ENCODE assay signal across 10 cellular contexts in genomic region chr17:30292490-30292858, GRCh38. TPM values are rescaled to one million over a fixed set of nuclear protein-coding genes. Genes with fewer than 3 reads are reported as not detected.
DNase-seq lines count a peak whose midpoint lies in the region; ATAC-seq, FAIRE-seq and TF ChIP-seq lines count a peak whose summit lies in the region.
"Had no signal": no experiment of that assay in that cellular context is flagged by ENCODE, and none has a peak within 500 bp of the region (broad histone marks: within the 10 kb centered on the region; RNA-seq: fewer than 3 reads in every experiment).

No MANE protein-coding gene starts in this region.

- H3K36me3 Mint-ChIP-seq in activated T-cell treated with anti-CD3 and anti-CD28 coated beads, Interleukin-2, amount 50 U/mL, for 24 hours (ENCODE audit: low read depth), result peaks cover 34% of the 10 kb centered on the region
- H3K36me3 Mint-ChIP-seq in T-helper 17 cell (ENCODE audit: low read depth), result peaks cover 2% of the 10 kb centered on the region

- DNase-seq in activated T-cell treated with anti-CD3 and anti-CD28 coated beads, Interleukin-2, amount 50 U/mL, for 24 hours, result no peak
- no peak for DNase-seq in activated T-cell treated with anti-CD3 and anti-CD28 coated beads, Interleukin-2, amount 50 U/mL, for 48 hours
- DNase-seq in K562 (ENCODE audit: extremely low read depth in 1 of 4, low spot score in 3 of 4) (no peak), lung (ENCODE audit: low spot score) (no peak), transverse colon (no peak), GM20000 (ENCODE audit: low spot score) (no peak), T-helper 17 cell (no peak)

- H3K36me3 ChIP-seq in K562 (ENCODE audit: control insufficient read depth, insufficient read depth, low read length) (peaks cover 29% of the 10 kb centered on the region), lung (ENCODE audit: control insufficient read depth in 2 of 2, insufficient read depth in 2 of 2, low read length in 2 of 2) (peaks cover 2 to 3% of the 10 kb centered on the region in 2 donors), transverse colon (peaks cover 0 to 9% (median 4%) of the 10 kb centered on the region in 4 donors)

- H3K4me3 Mint-ChIP-seq in activated T-cell treated with anti-CD3 and anti-CD28 coated beads, Interleukin-2, amount 50 U/mL, for 24 hours, result peak overlapping the region; percentile 60
- no peak overlapping the region for H3K4me3 Mint-ChIP-seq in T-helper 17 cell

- no peak for TF ChIP-seq EP300 in K562 (IDR thresholded peaks at IDR 0.05; ENCODE audit: low read length)
- no peak for TF ChIP-seq EP300 in transverse colon (IDR thresholded peaks at IDR 0.05; ENCODE audit: low read depth)

- 67% methylated on average over 7 of the region's 7 CpGs for WGBS in K562 (ENCODE audit: insufficient coverage, low coverage, missing lambda C conversion rate)
- WGBS in lung, 2 donors, result 74 to 79% methylated on average over 7 of the region's 7 CpGs
- WGBS in transverse colon (ENCODE audit: low coverage in 1 of 2), 2 donors, result 71% methylated on average over 7 of the region's 7 CpGs; no CpG with 5 or more reads in 1 of the 2 donors

- H3K27me3 ChIP-seq in K562 (ENCODE audit: control insufficient read depth in 2 of 2, insufficient read depth in 2 of 2, low read length in 2 of 2), result no peaks in the 10 kb centered on the region
- no peaks in the 10 kb centered on the region for H3K27me3 ChIP-seq in lung (ENCODE audit: control insufficient read depth, insufficient read depth)
- no peaks in the 10 kb centered on the region for H3K27me3 ChIP-seq in transverse colon

- CTCF ChIA-PET in K562 (lab: Yijun Ruan, JAX; ENCODE audit: low intra/inter-chr PET ratio), result no interaction called here

- TF ChIP-seq POLR2A in K562 (conservative IDR thresholded peaks at IDR 0.05), result no peak
- TF ChIP-seq POLR2A in transverse colon (IDR thresholded peaks at IDR 0.05), result no peak

- no peaks in the 10 kb centered on the region for H3K9me3 ChIP-seq in K562 (replicated peaks; ENCODE audit: control insufficient read depth, insufficient read depth, low read depth, low read length)
- no peaks in the 10 kb centered on the region for H3K9me3 ChIP-seq in lung (ENCODE audit: control insufficient read depth in 2 of 2, insufficient read depth in 1 of 2, low read length in 1 of 2)
- H3K9me3 ChIP-seq in transverse colon, result no peaks in the 10 kb centered on the region
- no peaks in the 10 kb centered on the region for H3K9me3 ChIP-seq in T-helper 17 cell (ENCODE audit: control insufficient read depth, low read length, poor library complexity, severe bottlenecking)

- peaks cover 32% of the 10 kb centered on the region for H3K79me2 ChIP-seq in K562 (ENCODE audit: control insufficient read depth, insufficient read depth, low read length)

- ATAC-seq in K562 (no peak), lung (ENCODE audit: insufficient read depth, low FRiP score) (no peak), GM21576 (IDR thresholded peaks at IDR 0.05; ENCODE audit: unreplicated experiment) (no peak), T-helper 17 cell (no peak)

- peak overlapping the region; percentile 97 for H3K4me2 ChIP-seq in K562 (ENCODE audit: insufficient read depth, low read length)

- no peaks in the 10 kb centered on the region for H3K9me3 Mint-ChIP-seq in activated T-cell treated with anti-CD3 and anti-CD28 coated beads, Interleukin-2, amount 50 U/mL, for 24 hours
- H3K9me3 Mint-ChIP-seq: activated B cell treated with CpG ODN at 0.5 μM for 24 hours, neural crest cell had no signal

- TF ChIP-seq CTCF in K562 (IDR thresholded peaks at IDR 0.05 in 2 of 3, conservative IDR thresholded peaks at IDR 0.05 in 1 of 3; ENCODE audit: insufficient read depth in 2 of 3, low read depth in 1 of 3, low read length in 3 of 3) (no peak), lung (IDR thresholded peaks at IDR 0.05; ENCODE audit: control extremely low read depth, extremely low read depth) (no peak), transverse colon (IDR thresholded peaks at IDR 0.05) (no peak), GM20000 (IDR thresholded peaks at IDR 0.05; ENCODE audit: extremely low read depth, missing control alignments) (no peak)

- peak overlapping the region; percentile 95 for H2AFZ ChIP-seq in K562 (ENCODE audit: low read depth, low read length)

- H3K27ac ChIP-seq in K562 (ENCODE audit: extremely low read depth, low read depth, low read length), result peak overlapping the region; percentile 82; the same call in 1 of the 3 replicates
- peak overlapping the region; percentile 43 to 48 for H3K27ac ChIP-seq in lung (ENCODE audit: low read depth in 1 of 2, low read length in 1 of 2)
- H3K27ac ChIP-seq in transverse colon, result peak overlapping the region; percentile 76 to 83 (median 82)

- peak overlapping the region; percentile 47 for H3K27ac Mint-ChIP-seq in activated T-cell treated with anti-CD3 and anti-CD28 coated beads, Interleukin-2, amount 50 U/mL, for 24 hours
- H3K27ac Mint-ChIP-seq in T-helper 17 cell, result no peak overlapping the region
- H3K27ac Mint-ChIP-seq: activated B cell treated with CpG ODN at 0.5 μM for 24 hours had no signal

- no peaks in the 10 kb centered on the region for H4K20me1 ChIP-seq in K562 (replicated peaks; ENCODE audit: control insufficient read depth, insufficient read depth, low read length)

- TF ChIP-seq RAD21 in K562 (CRISPR knock-in tag; conservative IDR thresholded peaks at IDR 0.05 in 1 of 2, IDR thresholded peaks at IDR 0.05 in 1 of 2), result no peak

- H3K27me3 Mint-ChIP-seq in activated T-cell treated with anti-CD3 and anti-CD28 coated beads, Interleukin-2, amount 50 U/mL, for 24 hours, result no peaks in the 10 kb centered on the region
- H3K27me3 Mint-ChIP-seq in T-helper 17 cell, result no peaks in the 10 kb centered on the region
- H3K27me3 Mint-ChIP-seq: activated B cell treated with CpG ODN at 0.5 μM for 24 hours had no signal

- FAIRE-seq in K562 (lab: Jason Lieb, UNC), result no peak

- intact Hi-C loops in K562 (cut with micrococcal nuclease) (no loop called here), transverse colon (cut with DNase I; ENCODE audit: low total_unique reads) (no loop called here)

- in situ Hi-C loops in K562 (cut with MboI) (no loop called here), transverse colon (cut with MboI; ENCODE audit: low pct_ligation_motif_present in 1 of 4, low pct_unique_long_range_greater_than_20kb in 1 of 4, low sequenced_read_pairs in 3 of 4) (no loop called here)

- peak overlapping the region; percentile 94 for H3K4me3 ChIP-seq in K562
- no peak overlapping the region for H3K4me3 ChIP-seq in lung
- peak overlapping the region in 3 of 4 donors; percentile 87 to 95 (median 92) for H3K4me3 ChIP-seq in transverse colon

- peak overlapping the region; percentile 86 to 94; a peak in 3 of 4 replicates for H3K9ac ChIP-seq in K562 (ENCODE audit: insufficient read depth in 1 of 2, low read depth in 2 of 2, low read length in 2 of 2)

- H3K9me1 ChIP-seq in K562 (ENCODE audit: control insufficient read depth, insufficient read depth, low read length), result no peaks in the 10 kb centered on the region

- H3K4me1 Mint-ChIP-seq in activated T-cell treated with anti-CD3 and anti-CD28 coated beads, Interleukin-2, amount 50 U/mL, for 24 hours (ENCODE audit: low read depth), result peaks cover 25% of the 10 kb centered on the region
- H3K4me1 Mint-ChIP-seq in T-helper 17 cell, result peaks cover 14% of the 10 kb centered on the region

- POLR2A ChIA-PET in K562 (lab: Yijun Ruan, JAX), result interaction anchor here (0.6 to 1.5 kb wide), 3 partner anchors 10 to 119 kb away, joined by 4 to 5 read pairs (median 5); no protein-coding TSS in a partner anchor

- H3K4me1 ChIP-seq in K562 (replicated peaks in 1 of 2; ENCODE audit: control insufficient read depth in 2 of 2, insufficient read depth in 2 of 2, low read length in 2 of 2), result peaks cover 9 to 13% of the 10 kb centered on the region in 2 experiments; a peak in 4 of 5 replicates
- no peaks in the 10 kb centered on the region for H3K4me1 ChIP-seq in lung (ENCODE audit: control insufficient read depth in 2 of 2, insufficient read depth in 2 of 2, low read length in 2 of 2)
- H3K4me1 ChIP-seq in transverse colon, result peaks cover 9 to 13% (median 10%) of the 10 kb centered on the region in 4 donors

- BruUV-seq in K562 (replicated peaks; lab: Mats Ljungman, UMichigan), result no TSS peak

RNA-seq across cellular contexts. Expression of gene BLMH, which starts 0.7 kb away (rescaled TPM):
- total RNA-seq in K562 (2011; cell fraction: chromatin; rRNA removed; ENCODE audit: low replicate concordance), result 72.7 and 152 TPM in 2 replicates
- total RNA-seq in K562 (2011; cell fraction: nucleolus; rRNA removed), result 40.2 and 50.1 TPM in 2 replicates
- total RNA-seq in K562 (2011; cell fraction: nucleoplasm; rRNA removed), result 84.8 and 99.5 TPM in 2 replicates
- total RNA-seq in K562 (2014; rRNA removed), result 54.9 and 61.5 TPM in 2 replicates
- total RNA-seq in K562 (2014; rRNA removed; fragmentation: Illumina TruSeq; extraction: Trizol), result 103 and 110 TPM in 2 replicates
- total RNA-seq in K562 (2015; rRNA removed; fragmentation: Illumina TruSeq; extraction: Trizol), result 75.8 and 78.7 TPM in 2 replicates
- total RNA-seq in K562 (2021), result 106 and 118 TPM in 2 replicates
- 21.3 and 45.3 TPM in 2 replicates for polyA plus RNA-seq in K562 (2011; rRNA removed)
- 18.2 and 21.3 TPM in 2 replicates for polyA plus RNA-seq in K562 (2011; cell fraction: cytosol; rRNA removed)
- polyA plus RNA-seq in K562 (2011; cell fraction: nucleus; rRNA removed), result 28.2 and 35.4 TPM in 2 replicates
- 64.1 and 83.7 TPM in 2 replicates for polyA plus RNA-seq in K562 (2012)
- 103 and 113 TPM in 2 replicates for polyA plus RNA-seq in K562 (2014; fragmentation: Illumina TruSeq; extraction: Trizol)
- polyA plus RNA-seq in K562 (2014; fragmentation: Nextera tagmentation; extraction: Ambion mirVana), result 10 to 100 TPM; 26.0 to 38.7 TPM
- 67.3 and 69.7 TPM in 2 replicates for polyA plus RNA-seq in K562 (2014; rRNA removed)
- polyA minus RNA-seq in K562 (2011; rRNA and poly(A)+ RNA removed), result 40.0 and 65.9 TPM in 2 replicates
- polyA minus RNA-seq in K562 (2011; cell fraction: cytosol; rRNA and poly(A)+ RNA removed), result 23.3 and 36.8 TPM in 2 replicates
- polyA minus RNA-seq in K562 (2011; cell fraction: nucleus; rRNA and poly(A)+ RNA removed), result 30.9 and 33.9 TPM in 2 replicates
- total RNA-seq in lung, result 10 to 100 TPM; 25.9 to 50.9 TPM
- polyA plus RNA-seq in lung, result 10 to 100 TPM; 10.5 to 17.3 TPM
- 10 to 100 TPM; 13.5 to 32.1 (median 20.4) TPM for total RNA-seq in transverse colon
- total RNA-seq in T-helper 17 cell, result 10 to 100 TPM; 37.7 to 50.9 TPM

RNA-seq across cellular contexts. Expression of gene TMIGD1, which starts 41.4 kb away (rescaled TPM):
- total RNA-seq in K562 (2011; cell fraction: chromatin; rRNA removed; ENCODE audit: low replicate concordance), result not detected in 2 replicates
- not detected in 2 replicates for total RNA-seq in K562 (2011; cell fraction: nucleolus; rRNA removed)
- total RNA-seq in K562 (2011; cell fraction: nucleoplasm; rRNA removed), result not detected in 2 replicates
- total RNA-seq in K562 (2014; rRNA removed) (not detected in 2 replicates), K562 (2014; rRNA removed; fragmentation: Illumina TruSeq; extraction: Trizol) (not detected in 2 replicates), K562 (2015; rRNA removed; fragmentation: Illumina TruSeq; extraction: Trizol) (not detected in 2 replicates), K562 (2021) (not detected in 2 replicates), lung (not detected), transverse colon (100 to 1,000 TPM in 3 of 4 donors, under 1 TPM in 1; 0.80 to 488 (median 131) TPM), T-helper 17 cell (not detected)
- polyA plus RNA-seq in K562 (2011; rRNA removed) (not detected in 2 replicates), K562 (2014; fragmentation: Illumina TruSeq; extraction: Trizol) (not detected in 2 replicates), K562 (2014; fragmentation: Nextera tagmentation; extraction: Ambion mirVana) (not detected), K562 (2014; rRNA removed) (not detected in 2 replicates), lung (not detected)
- not detected in 2 replicates for polyA plus RNA-seq in K562 (2011; cell fraction: cytosol; rRNA removed)
- not detected in 2 replicates for polyA plus RNA-seq in K562 (2011; cell fraction: nucleus; rRNA removed)
- not detected in 2 replicates for polyA plus RNA-seq in K562 (2012)
- polyA minus RNA-seq in K562 (2011; rRNA and poly(A)+ RNA removed), result not detected in 2 replicates
- not detected in 2 replicates for polyA minus RNA-seq in K562 (2011; cell fraction: cytosol; rRNA and poly(A)+ RNA removed)
- not detected in 2 replicates for polyA minus RNA-seq in K562 (2011; cell fraction: nucleus; rRNA and poly(A)+ RNA removed)
- total RNA-seq: activated B cell treated with CpG ODN at 0.5 μM for 24 hours, neural crest cell had no signal

RNA-seq across cellular contexts. Expression of gene SLC6A4, which starts 57.0 kb away (rescaled TPM):
- not detected in 2 replicates for total RNA-seq in K562 (2011; cell fraction: chromatin; rRNA removed; ENCODE audit: low replicate concordance)
- not detected in 2 replicates for total RNA-seq in K562 (2011; cell fraction: nucleolus; rRNA removed)
- total RNA-seq in K562 (2011; cell fraction: nucleoplasm; rRNA removed), result 0.44 TPM in 1 of 2 replicates, not detected in the other
- total RNA-seq in K562 (2014; rRNA removed) (0.05 TPM in 1 of 2 replicates, not detected in the other), K562 (2014; rRNA removed; fragmentation: Illumina TruSeq; extraction: Trizol) (not detected in 2 replicates), K562 (2015; rRNA removed; fragmentation: Illumina TruSeq; extraction: Trizol) (not detected in 2 replicates), K562 (2021) (0.09 TPM in 1 of 2 replicates, not detected in the other), lung (10 to 100 TPM in 1 of 2 donors, 1 to 10 TPM in 1; 3.5 to 12.7 TPM), transverse colon (1 to 10 TPM in 1 of 4 donors, under 1 TPM in 1, not detected in 2; 0.16 to 4.8 TPM), T-helper 17 cell (1 to 10 TPM in 1 of 2 donors, under 1 TPM in 1; 0.10 to 5.0 TPM)
- polyA plus RNA-seq in K562 (2011; rRNA removed) (0.07 TPM in 1 of 2 replicates, not detected in the other), K562 (2014; fragmentation: Illumina TruSeq; extraction: Trizol) (0.06 TPM in 1 of 2 replicates, not detected in the other), K562 (2014; fragmentation: Nextera tagmentation; extraction: Ambion mirVana) (not detected), K562 (2014; rRNA removed) (0.05 TPM in 1 of 2 replicates, not detected in the other), lung (1 to 10 TPM; 8.8 to 8.9 TPM)
- polyA plus RNA-seq in K562 (2011; cell fraction: cytosol; rRNA removed), result 0.04 and 0.06 TPM in 2 replicates
- 0.07 TPM in 1 of 2 replicates, not detected in the other for polyA plus RNA-seq in K562 (2011; cell fraction: nucleus; rRNA removed)
- polyA plus RNA-seq in K562 (2012), result 0.01 and 0.21 TPM in 2 replicates
- not detected in 2 replicates for polyA minus RNA-seq in K562 (2011; rRNA and poly(A)+ RNA removed)
- polyA minus RNA-seq in K562 (2011; cell fraction: cytosol; rRNA and poly(A)+ RNA removed), result not detected in 2 replicates
- polyA minus RNA-seq in K562 (2011; cell fraction: nucleus; rRNA and poly(A)+ RNA removed), result not detected in 2 replicates
- total RNA-seq: activated B cell treated with CpG ODN at 0.5 μM for 24 hours, neural crest cell had no signal
